8 cellular contexts compared by ENCODE assay signal in genomic region chr17:50479522-50480141, GRCh38. TPM values are rescaled to one million over a fixed set of nuclear protein-coding genes. Genes with fewer than 3 reads are reported as not detected.
A peak's percentile ranks its signal among the peaks of the same experiment; 100 is the strongest.
DNase-seq lines count a peak whose midpoint lies in the region; ATAC-seq, FAIRE-seq and TF ChIP-seq lines count a peak whose summit lies in the region.

No MANE protein-coding gene starts in this region.

- TF ChIP-seq POLR2A in A549 (IDR thresholded peaks at IDR 0.05; ENCODE audit: low read length) (no peak), sigmoid colon (IDR thresholded peaks at IDR 0.05) (no peak)

- peak overlapping the region; percentile 76 for H3K4me2 ChIP-seq in A549
- H3K4me2 ChIP-seq in astrocyte (ENCODE audit: low read length) = peak overlapping the region; percentile 93
- H3K4me2 ChIP-seq in hepatocyte = peak overlapping the region; percentile 86

- H3K27ac ChIP-seq in A549 = peak overlapping the region; percentile 79 to 91
- no peak overlapping the region for H3K27ac ChIP-seq in astrocyte (ENCODE audit: low read depth, low read length)
- peak overlapping the region; percentile 91 for H3K27ac ChIP-seq in hepatocyte
- H3K27ac ChIP-seq in sigmoid colon = peak overlapping the region; percentile 84 to 92 (median 89)

- peaks cover 9% of the 10 kb centered on the region for H3K27me3 ChIP-seq in astrocyte (ENCODE audit: insufficient read depth, low read length)
- H3K27me3 ChIP-seq in hepatocyte = no peaks in the 10 kb centered on the region
- peaks cover 0 to 13% (median 7%) of the 10 kb centered on the region in 3 donors for H3K27me3 ChIP-seq in sigmoid colon

- POLR2A ChIA-PET in A549 (lab: Yijun Ruan, JAX) = interaction anchor here (0.6 to 1.0 kb wide), 13 partner anchors 8 to 386 kb away, joined by 3 to 6 read pairs (median 3); partner anchors contain the start of genes LRRC59 and TOB1

- CTCF ChIA-PET in A549 (lab: Yijun Ruan, JAX) = interaction anchor here (0.7 to 10.0 kb wide), 52 partner anchors 8 to 474 kb away, joined by 3 to 238 read pairs (median 4); partner anchors contain the start of genes CHAD, COL1A1, EPN3 and LRRC59

- peak; percentile 92 to 97 for DNase-seq in A549 (ENCODE audit: low read depth in 1 of 2, low spot score in 1 of 2)
- peak; percentile 56 for DNase-seq in NCI-H1694 treated with DMSO at 0.1 percent for 48 hours (lab: John Stamatoyannopoulos, UW)
- DNase-seq in T-helper 22 cell (ENCODE audit: low read depth) = peak; percentile 42
- DNase-seq in astrocyte (ENCODE audit: low read depth) = peak; percentile 57
- DNase-seq in hepatocyte (ENCODE audit: low spot score) = peak; percentile 93
- peak; percentile 86 for DNase-seq in sigmoid colon

- peaks cover 31% of the 10 kb centered on the region for H3K4me1 ChIP-seq in A549
- H3K4me1 ChIP-seq in astrocyte (ENCODE audit: insufficient read depth, low read length) = peaks cover 8% of the 10 kb centered on the region
- H3K4me1 ChIP-seq in hepatocyte (ENCODE audit: insufficient read depth) = peaks cover 15% of the 10 kb centered on the region
- peaks cover 0 to 32% (median 24%) of the 10 kb centered on the region in 4 donors for H3K4me1 ChIP-seq in sigmoid colon

- peaks cover 14% of the 10 kb centered on the region for H3K79me2 ChIP-seq in astrocyte (ENCODE audit: insufficient read depth, low read length)
- H3K79me2 ChIP-seq in hepatocyte = peaks cover 15% of the 10 kb centered on the region

- H3K36me3 ChIP-seq in astrocyte (ENCODE audit: insufficient read depth, low read length) (peaks cover 9% of the 10 kb centered on the region), hepatocyte (replicated peaks; ENCODE audit: insufficient read depth, low read depth) (no peaks in the 10 kb centered on the region), sigmoid colon (peaks cover 0 to 23% (median 10%) of the 10 kb centered on the region in 4 donors)

- intact Hi-C loops in sigmoid colon (cut with DNase I) = loop anchor here (2.0 to 5.0 kb wide), 4 partner anchors 61 to 213 kb away; no protein-coding TSS in a partner anchor

- H3K27me3 Mint-ChIP-seq in astrocyte (ENCODE audit: low read depth, unreplicated experiment) = peaks cover 5% of the 10 kb centered on the region

- H4K20me1 ChIP-seq in astrocyte (ENCODE audit: insufficient read depth, low read length) (peaks cover 11% of the 10 kb centered on the region), hepatocyte (ENCODE audit: insufficient read depth, poor library complexity, severe bottlenecking) (no peaks in the 10 kb centered on the region)

- H3K4me3 ChIP-seq in A549 (peak overlapping the region; percentile 65), astrocyte (ENCODE audit: insufficient read depth, low read depth, low read length) (peak overlapping the region; percentile 91), hepatocyte (peak overlapping the region; percentile 63), sigmoid colon (peak overlapping the region; percentile 54 to 71 (median 64))

- H3K9me3 ChIP-seq in A549 (no peaks in the 10 kb centered on the region), astrocyte (ENCODE audit: insufficient read depth, low read depth, low read length) (no peaks in the 10 kb centered on the region), hepatocyte (ENCODE audit: low read depth) (no peaks in the 10 kb centered on the region), sigmoid colon (no peaks in the 10 kb centered on the region)

- H2AFZ ChIP-seq in astrocyte (ENCODE audit: low read depth, low read length) (peak overlapping the region; percentile 83), hepatocyte (peak overlapping the region; percentile 54)

- peaks cover 8% of the 10 kb centered on the region for H3K4me1 Mint-ChIP-seq in astrocyte (ENCODE audit: low read depth, unreplicated experiment)

- peak; percentile 23; the same call in 2 of the 3 replicates for TF ChIP-seq CTCF in A549 (IDR thresholded peaks at IDR 0.05)
- TF ChIP-seq CTCF in astrocyte (IDR thresholded peaks at IDR 0.05; ENCODE audit: insufficient read depth, low read depth, low read length) = peak; percentile 31
- peak; percentile 70 for TF ChIP-seq CTCF in hepatocyte (IDR thresholded peaks at IDR 0.05; ENCODE audit: poor library complexity)
- peak in 3 of 4 experiments; percentile 24 to 53 (median 36) for TF ChIP-seq CTCF in sigmoid colon (IDR thresholded peaks at IDR 0.05)

- no peak for FAIRE-seq in A549 (lab: Jason Lieb, UNC)
- no peak for FAIRE-seq in astrocyte (lab: Jason Lieb, UNC)

- H3K9me2 ChIP-seq in hepatocyte (replicated peaks; ENCODE audit: insufficient read depth) = no peaks in the 10 kb centered on the region

- H3K27ac Mint-ChIP-seq in astrocyte (ENCODE audit: unreplicated experiment) = peak overlapping the region; percentile 86

- peak; percentile 37 to 45; a peak in 3 of 5 replicates for TF ChIP-seq RAD21 in A549 (conservative IDR thresholded peaks at IDR 0.05 in 1 of 2, IDR thresholded peaks at IDR 0.05 in 1 of 2)

- no peak for TF ChIP-seq EP300 in A549 (IDR thresholded peaks at IDR 0.05)
- TF ChIP-seq EP300 in sigmoid colon (IDR thresholded peaks at IDR 0.05) = no peak

- H3K9me3 Mint-ChIP-seq in astrocyte (ENCODE audit: unreplicated experiment) = no peaks in the 10 kb centered on the region

- peak overlapping the region; percentile 91 for H3K4me3 Mint-ChIP-seq in astrocyte (ENCODE audit: unreplicated experiment)

- ATAC-seq in A549 = peak; percentile 77 to 83
- peak; percentile 32 for ATAC-seq in GM19023 (IDR thresholded peaks at IDR 0.05; ENCODE audit: unreplicated experiment)
- no peak for ATAC-seq in GM18861 (IDR thresholded peaks at IDR 0.05; ENCODE audit: unreplicated experiment)

- H3K9ac ChIP-seq in astrocyte (ENCODE audit: low read length) = peak overlapping the region; percentile 82

- H3K36me3 Mint-ChIP-seq in astrocyte (ENCODE audit: low read depth, unreplicated experiment) = peaks cover under 1% of the 10 kb centered on the region

- WGBS in A549 (ENCODE audit: missing lambda C conversion rate) = 13% methylated on average over 15 of the region's 19 CpGs
- WGBS in hepatocyte (ENCODE audit: low lambda C conversion rate, missing lambda C conversion rate) = 18% methylated on average over 19 of the region's 19 CpGs
- WGBS in sigmoid colon, 2 donors = 11 to 18% methylated on average over 19 of the region's 19 CpGs

TF ChIP-seq in A549, 52 proteins besides CTCF, POLR2A, EP300 and RAD21 (continues in another document):
- peak; percentile 76 for TF ChIP-seq MYC (IDR thresholded peaks at IDR 0.05; ENCODE audit: borderline replicate concordance, low read length)
- TF ChIP-seq NPAS2 (CRISPR knock-in tag; IDR thresholded peaks at IDR 0.05; ENCODE audit: borderline replicate concordance) = 0 out of 2 replicates have a peak, but pooled peaks have one; percentile 39

RNA-seq across cellular contexts. Expression of gene RSAD1, which starts 1.0 kb away (rescaled TPM):
- polyA plus RNA-seq in A549 (2011; rRNA removed) (38.2 and 47.2 TPM in 2 replicates), A549 (2017; fragmentation: RNase III; extraction: RNeasy Plus Mini Kit Qiagen cat#74134 plus additional on column Dnase treatment) (36.3 to 42.0 TPM (median 40.9 TPM) in 3 replicates), hepatocyte (30.4 and 44.2 TPM in 2 replicates), sigmoid colon (10 to 100 TPM; 22.4 to 33.6 (median 25.2) TPM)
- 32.7 and 42.8 TPM in 2 replicates for polyA plus RNA-seq in A549 (2012; cell fraction: cytosol; rRNA removed)
- polyA plus RNA-seq in A549 (2012; cell fraction: nucleus; rRNA removed) = 81.1 and 85.4 TPM in 2 replicates
- 29.3 and 30.0 TPM in 2 replicates for polyA minus RNA-seq in A549 (2011; rRNA and poly(A)+ RNA removed)
- total RNA-seq in astrocyte (18.8 and 21.6 TPM in 2 replicates), hepatocyte (28.6 and 29.7 TPM in 2 replicates), sigmoid colon (10 to 100 TPM; 18.6 to 27.4 (median 22.7) TPM)

RNA-seq across cellular contexts. Expression of gene CHAD, which starts 11.0 kb away (rescaled TPM):
- not detected in 2 replicates for polyA plus RNA-seq in A549 (2011; rRNA removed)
- 0.03 TPM in 1 of 2 replicates, not detected in the other for polyA plus RNA-seq in A549 (2012; cell fraction: cytosol; rRNA removed)
- 0.04 TPM in 1 of 2 replicates, not detected in the other for polyA plus RNA-seq in A549 (2012; cell fraction: nucleus; rRNA removed)
- not detected in 3 replicates for polyA plus RNA-seq in A549 (2017; fragmentation: RNase III; extraction: RNeasy Plus Mini Kit Qiagen cat#74134 plus additional on column Dnase treatment)
- not detected in 2 replicates for polyA minus RNA-seq in A549 (2011; rRNA and poly(A)+ RNA removed)
- total RNA-seq in astrocyte = not detected in 2 replicates
- 0.20 and 0.40 TPM in 2 replicates for total RNA-seq in hepatocyte
- polyA plus RNA-seq in hepatocyte = 1.1 and 1.8 TPM in 2 replicates
- not detected for total RNA-seq in sigmoid colon
- 1 to 10 TPM; 3.7 to 7.2 (median 4.4) TPM for polyA plus RNA-seq in sigmoid colon

RNA-seq across cellular contexts. Expression of gene MYCBPAP, which starts 28.6 kb away (rescaled TPM):
- polyA plus RNA-seq in A549 (2011; rRNA removed) (2.5 and 4.1 TPM in 2 replicates), A549 (2017; fragmentation: RNase III; extraction: RNeasy Plus Mini Kit Qiagen cat#74134 plus additional on column Dnase treatment) (0.93 to 2.1 TPM (median 1.2 TPM) in 3 replicates), hepatocyte (0.70 and 1.2 TPM in 2 replicates), sigmoid colon (1 to 10 TPM in 1 of 3 donors, under 1 TPM in 1, not detected in 1; 0.23 to 2.1 TPM)
- 0.59 and 0.89 TPM in 2 replicates for polyA plus RNA-seq in A549 (2012; cell fraction: cytosol; rRNA removed)
- polyA plus RNA-seq in A549 (2012; cell fraction: nucleus; rRNA removed) = 3.0 and 3.7 TPM in 2 replicates
- polyA minus RNA-seq in A549 (2011; rRNA and poly(A)+ RNA removed) = 3.2 and 3.9 TPM in 2 replicates
- total RNA-seq in astrocyte (0.99 and 1.4 TPM in 2 replicates), hepatocyte (0.43 TPM in 1 of 2 replicates, not detected in the other), sigmoid colon (1 to 10 TPM in 3 of 4 donors, under 1 TPM in 1; 0.36 to 2.5 (median 1.7) TPM)

RNA-seq across cellular contexts. Expression of gene EPN3, which starts 52.9 kb away (rescaled TPM):
- polyA plus RNA-seq in A549 (2011; rRNA removed) (0.09 and 0.13 TPM in 2 replicates), A549 (2017; fragmentation: RNase III; extraction: RNeasy Plus Mini Kit Qiagen cat#74134 plus additional on column Dnase treatment) (0.18 to 0.26 TPM (median 0.20 TPM) in 3 replicates), hepatocyte (11.5 and 12.1 TPM in 2 replicates), sigmoid colon (10 to 100 TPM; 23.4 to 31.7 (median 29.5) TPM)
- 0.15 and 0.39 TPM in 2 replicates for polyA plus RNA-seq in A549 (2012; cell fraction: cytosol; rRNA removed)
- polyA plus RNA-seq in A549 (2012; cell fraction: nucleus; rRNA removed) = 0.22 and 0.67 TPM in 2 replicates
- 0.12 and 0.78 TPM in 2 replicates for polyA minus RNA-seq in A549 (2011; rRNA and poly(A)+ RNA removed)
- total RNA-seq in astrocyte (0.24 and 1.7 TPM in 2 replicates), hepatocyte (2.7 and 3.8 TPM in 2 replicates), sigmoid colon (not detected)

RNA-seq across cellular contexts. Expression of gene ACSF2, which starts 53.6 kb away (rescaled TPM):
- polyA plus RNA-seq in A549 (2011; rRNA removed) = 28.9 and 33.6 TPM in 2 replicates
- polyA plus RNA-seq in A549 (2012; cell fraction: cytosol; rRNA removed) = 14.0 and 17.2 TPM in 2 replicates
- polyA plus RNA-seq in A549 (2012; cell fraction: nucleus; rRNA removed) = 49.4 and 67.7 TPM in 2 replicates
- polyA plus RNA-seq in A549 (2017; fragmentation: RNase III; extraction: RNeasy Plus Mini Kit Qiagen cat#74134 plus additional on column Dnase treatment) = 16.3 to 24.4 TPM (median 21.5 TPM) in 3 replicates
- 45.1 and 48.8 TPM in 2 replicates for polyA minus RNA-seq in A549 (2011; rRNA and poly(A)+ RNA removed)
- 28.3 and 43.3 TPM in 2 replicates for total RNA-seq in astrocyte
- 37.7 and 47.9 TPM in 2 replicates for total RNA-seq in hepatocyte
- polyA plus RNA-seq in hepatocyte = 39.1 and 43.1 TPM in 2 replicates
- 10 to 100 TPM in 2 of 4 donors, 1 to 10 TPM in 2; 8.2 to 28.5 (median 11.0) TPM for total RNA-seq in sigmoid colon
- polyA plus RNA-seq in sigmoid colon = 10 to 100 TPM; 49.9 to 61.7 (median 54.3) TPM

Comparison
In these comparisons a context has a peak if more than half of its experiments do, and no peak if none do; other contexts are left out.
1. DNase-seq: peak in every context shown above with its lines; median percentile 94 in A549; 93 in hepatocyte; 86 in sigmoid colon; 57 in astrocyte; 56 in NCI-H1694 treated with DMSO at 0.1 percent for 48 hours; 42 in T-helper 22 cell.